In the genomic region with DNA sequence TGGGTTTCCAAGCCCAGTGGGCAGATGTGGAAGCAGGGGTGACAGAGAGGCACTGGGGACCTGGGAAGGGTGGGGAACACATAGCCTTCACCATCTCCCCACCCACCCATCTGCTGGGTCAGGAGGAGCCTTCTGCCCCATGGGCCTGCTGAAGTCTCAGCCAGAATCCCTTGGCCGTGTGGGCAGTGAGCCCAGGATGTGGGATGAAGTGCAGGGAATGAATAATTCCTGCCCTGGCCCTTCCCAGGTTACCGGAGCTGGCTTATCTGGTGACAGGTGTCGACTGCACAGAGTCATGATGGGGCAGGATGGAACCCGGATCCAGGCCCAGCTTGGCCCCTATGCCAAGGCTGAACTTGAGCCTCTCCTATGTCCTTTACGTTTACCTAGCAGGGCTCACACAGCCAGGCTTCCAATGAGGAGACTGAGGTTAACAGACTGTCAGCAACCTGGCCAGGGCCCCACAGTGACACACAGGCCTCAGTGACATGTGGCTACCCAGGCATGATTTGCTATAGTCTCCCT, we compare ENCODE assay signal across 25 cellular contexts. TPM values are rescaled to one million over a fixed set of nuclear protein-coding genes. Genes with fewer than 3 reads are reported as not detected.
A peak's percentile ranks its signal among the peaks of the same experiment; 100 is the strongest.
DNase-seq lines count a peak whose midpoint lies in the region; ATAC-seq and TF ChIP-seq lines count a peak whose summit lies in the region.
"Had no signal": no experiment of that assay in that cellular context is flagged by ENCODE, and none has a peak within 500 bp of the region (broad histone marks: within the 10 kb centered on the region; RNA-seq: fewer than 3 reads in every experiment).

No MANE protein-coding gene starts in this region.

- H3K9me3 ChIP-seq in HEK293 (ENCODE audit: control insufficient read depth, insufficient read depth, low read depth, low read length) (no peaks in the 10 kb centered on the region), PC-3 (ENCODE audit: low read length) (no peaks in the 10 kb centered on the region)
- H3K9me3 ChIP-seq: HAP-1, SJCRH30 had no signal

- H3K4me1 ChIP-seq in HEK293 (ENCODE audit: control insufficient read depth, insufficient read depth, low read length) = peaks cover 3% of the 10 kb centered on the region; the same call in 1 of the 2 replicates
- H3K4me1 ChIP-seq in PC-3 (ENCODE audit: insufficient read depth, low read length) = peaks cover 7% of the 10 kb centered on the region; the same call in 1 of the 2 replicates
- H3K4me1 ChIP-seq: HAP-1 had no signal

- no peaks in the 10 kb centered on the region for H4K20me1 ChIP-seq in PC-3 (ENCODE audit: low read length)

- no peaks in the 10 kb centered on the region for H3F3A ChIP-seq in PC-3 (ENCODE audit: low read length, unreplicated experiment)

- DNase-seq in NCI-H524 (lab: John Stamatoyannopoulos, UW) (peak; percentile 15 to 50), NCI-H524 treated with DMSO at 0.1 percent for 48 hours (lab: John Stamatoyannopoulos, UW) (no peak), PC-3 (peak; percentile 28), fibroblast of the aortic adventitia (ENCODE audit: low read depth) (peak; percentile 18), NCI-H146 (lab: John Stamatoyannopoulos, UW) (no peak)
- DNase-seq: 8988T; AML-193; DMS79 treated with DMSO at 0.1 percent for 48 hours; NCI-H1417 treated with DMSO at 0.1 percent for 48 hours; NCI-H187 treated with DMSO at 0.1 percent for 48 hours; NCI-H2107; NCI-H345; NCI-H526 treated with DMSO at 0.1 percent for 48 hours; NK-92 treated with Interleukin-12 subunit alpha and Interleukin-12 subunit beta, amount 100 ng/mL, for 24 hours; T-cell had no signal

- H3K36me3 ChIP-seq in HEK293 (ENCODE audit: control insufficient read depth in 2 of 2, insufficient read depth in 1 of 2, low read length in 2 of 2) (no peaks in the 10 kb centered on the region), PC-3 (ENCODE audit: low read depth, low read length) (no peaks in the 10 kb centered on the region)
- H3K36me3 ChIP-seq: HAP-1, SJCRH30 had no signal

- H3K27me3 ChIP-seq in PC-3 (ENCODE audit: low read length) = no peaks in the 10 kb centered on the region
- H3K27me3 ChIP-seq: SJCRH30 had no signal

- CTCF ChIA-PET in HEK293 (lab: Yijun Ruan, JAX) = interaction anchor here (0.6 to 4.6 kb wide), 3 partner anchors 33 to 107 kb away, joined by 4 to 31 read pairs (median 9); no protein-coding TSS in a partner anchor
- CTCF ChIA-PET in PC-3 (lab: Charles Lee) = no interaction called here

- H3K79me2 ChIP-seq in PC-3 (ENCODE audit: low read length) = no peaks in the 10 kb centered on the region

- POLR2A ChIA-PET in HEK293 (lab: Yijun Ruan, JAX) = interaction anchor here (0.7 kb wide), 1 partner anchor 98 kb away, joined by 6 read pairs; no protein-coding TSS in a partner anchor
- POLR2A ChIA-PET in PC-3 (lab: Charles Lee; ENCODE audit: unreplicated experiment) = no interaction called here

- H3K9me2 ChIP-seq in PC-3 (replicated peaks; ENCODE audit: low read length) = no peaks in the 10 kb centered on the region

- H3K9ac ChIP-seq in PC-3 (ENCODE audit: low read length) = no peak overlapping the region
- H3K9ac ChIP-seq: KMS-11 had no signal

- no TSS peak for BruUV-seq in PC-3 (replicated peaks; lab: Mats Ljungman, UMichigan)

- ATAC-seq in PC-3 (peak; percentile 61), GM21717 (IDR thresholded peaks at IDR 0.05; ENCODE audit: unreplicated experiment) (no peak), HG02571 (IDR thresholded peaks at IDR 0.05; ENCODE audit: unreplicated experiment) (no peak)
- ATAC-seq: GM12878, GM23338, T-cell had no signal

- TF ChIP-seq CTCF in HEK293 (tag by site-specific recombination; IDR thresholded peaks at IDR 0.05) (no peak), PC-3 (conservative IDR thresholded peaks at IDR 0.05; ENCODE audit: low read depth, low read length) (no peak), fibroblast of the aortic adventitia (IDR thresholded peaks at IDR 0.05; ENCODE audit: insufficient read depth, low read length) (no peak)

- no peak overlapping the region for H2AFZ ChIP-seq in PC-3 (ENCODE audit: low read length)
- H2AFZ ChIP-seq: GM23338 had no signal

- H3K4me3 ChIP-seq in HEK293 (ENCODE audit: low read depth, low read length) = no peak overlapping the region
- H3K4me3 ChIP-seq in PC-3 (ENCODE audit: low read length) = no peak overlapping the region
- no peak overlapping the region for H3K4me3 ChIP-seq in fibroblast of the aortic adventitia (ENCODE audit: low read depth, low read length)
- H3K4me3 ChIP-seq: GM12878, GM23338, HAP-1, SJCRH30 had no signal

- H3K27ac ChIP-seq in HEK293 (ENCODE audit: extremely low read depth, low read depth, low read length) = no peak overlapping the region
- H3K27ac ChIP-seq in PC-3 (ENCODE audit: low read length) = no peak overlapping the region
- H3K27ac ChIP-seq: KMS-11, SJCRH30 had no signal

- intact Hi-C loops in PC-3 (cut with micrococcal nuclease) = no loop called here

- no peak overlapping the region for H3K4me2 ChIP-seq in PC-3 (ENCODE audit: low read length)
- H3K4me2 ChIP-seq: GM23338, KMS-11 had no signal

TF ChIP-seq in HEK293, 187 proteins besides CTCF, POLR2A, EP300 and RAD21:
- TF ChIP-seq ZNF837 (tag by site-specific recombination; IDR thresholded peaks at IDR 0.05) (no peak), ZNF302 (tag by site-specific recombination; IDR thresholded peaks at IDR 0.05; ENCODE audit: low read depth) (no peak), ZNF544 (tag by site-specific recombination; IDR thresholded peaks at IDR 0.05) (no peak), ZNF404 (tag by site-specific recombination; IDR thresholded peaks at IDR 0.05) (no peak), SCRT2 (tag by site-specific recombination; IDR thresholded peaks at IDR 0.05) (no peak), ZFHX2 (tag by site-specific recombination; conservative IDR thresholded peaks at IDR 0.05) (peak; percentile 69), EGR2 (tag by site-specific recombination; IDR thresholded peaks at IDR 0.05; ENCODE audit: low read depth) (peak; percentile 58; the same call in 1 of the 2 replicates), KLF10 (tag by site-specific recombination; IDR thresholded peaks at IDR 0.05) (no peak)
- TF ChIP-seq, protein P1, sequence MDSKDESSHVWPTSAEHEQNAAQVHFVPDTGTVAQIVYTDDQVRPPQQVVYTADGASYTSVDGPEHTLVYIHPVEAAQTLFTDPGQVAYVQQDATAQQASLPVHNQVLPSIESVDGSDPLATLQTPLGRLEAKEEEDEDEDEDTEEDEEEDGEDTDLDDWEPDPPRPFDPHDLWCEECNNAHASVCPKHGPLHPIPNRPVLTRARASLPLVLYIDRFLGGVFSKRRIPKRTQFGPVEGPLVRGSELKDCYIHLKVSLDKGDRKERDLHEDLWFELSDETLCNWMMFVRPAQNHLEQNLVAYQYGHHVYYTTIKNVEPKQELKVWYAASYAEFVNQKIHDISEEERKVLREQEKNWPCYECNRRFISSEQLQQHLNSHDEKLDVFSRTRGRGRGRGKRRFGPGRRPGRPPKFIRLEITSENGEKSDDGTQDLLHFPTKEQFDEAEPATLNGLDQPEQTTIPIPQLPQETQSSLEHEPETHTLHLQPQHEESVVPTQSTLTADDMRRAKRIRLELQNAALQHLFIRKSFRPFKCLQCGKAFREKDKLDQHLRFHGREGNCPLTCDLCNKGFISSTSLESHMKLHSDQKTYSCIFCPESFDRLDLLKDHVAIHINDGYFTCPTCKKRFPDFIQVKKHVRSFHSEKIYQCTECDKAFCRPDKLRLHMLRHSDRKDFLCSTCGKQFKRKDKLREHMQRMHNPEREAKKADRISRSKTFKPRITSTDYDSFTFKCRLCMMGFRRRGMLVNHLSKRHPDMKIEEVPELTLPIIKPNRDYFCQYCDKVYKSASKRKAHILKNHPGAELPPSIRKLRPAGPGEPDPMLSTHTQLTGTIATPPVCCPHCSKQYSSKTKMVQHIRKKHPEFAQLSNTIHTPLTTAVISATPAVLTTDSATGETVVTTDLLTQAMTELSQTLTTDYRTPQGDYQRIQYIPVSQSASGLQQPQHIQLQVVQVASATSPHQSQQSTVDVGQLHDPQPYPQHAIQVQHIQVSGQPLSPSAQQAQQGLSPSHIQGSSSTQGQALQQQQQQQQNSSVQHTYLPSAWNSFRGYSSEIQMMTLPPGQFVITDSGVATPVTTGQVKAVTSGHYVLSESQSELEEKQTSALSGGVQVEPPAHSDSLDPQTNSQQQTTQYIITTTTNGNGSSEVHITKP (tag by site-specific recombination; IDR thresholded peaks at IDR 0.05) = 0 out of 2 replicates have a peak, but pooled peaks have one; percentile 0
- TF ChIP-seq, protein P2, sequence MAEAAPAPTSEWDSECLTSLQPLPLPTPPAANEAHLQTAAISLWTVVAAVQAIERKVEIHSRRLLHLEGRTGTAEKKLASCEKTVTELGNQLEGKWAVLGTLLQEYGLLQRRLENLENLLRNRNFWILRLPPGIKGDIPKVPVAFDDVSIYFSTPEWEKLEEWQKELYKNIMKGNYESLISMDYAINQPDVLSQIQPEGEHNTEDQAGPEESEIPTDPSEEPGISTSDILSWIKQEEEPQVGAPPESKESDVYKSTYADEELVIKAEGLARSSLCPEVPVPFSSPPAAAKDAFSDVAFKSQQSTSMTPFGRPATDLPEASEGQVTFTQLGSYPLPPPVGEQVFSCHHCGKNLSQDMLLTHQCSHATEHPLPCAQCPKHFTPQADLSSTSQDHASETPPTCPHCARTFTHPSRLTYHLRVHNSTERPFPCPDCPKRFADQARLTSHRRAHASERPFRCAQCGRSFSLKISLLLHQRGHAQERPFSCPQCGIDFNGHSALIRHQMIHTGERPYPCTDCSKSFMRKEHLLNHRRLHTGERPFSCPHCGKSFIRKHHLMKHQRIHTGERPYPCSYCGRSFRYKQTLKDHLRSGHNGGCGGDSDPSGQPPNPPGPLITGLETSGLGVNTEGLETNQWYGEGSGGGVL (tag by site-specific recombination; IDR thresholded peaks at IDR 0.05) = no peak

RNA-seq across cellular contexts. Expression of a gene that starts 17.5 kb away (rescaled TPM):
- total RNA-seq in PC-3 (2014; rRNA removed) = 3.3 and 8.9 TPM in 2 replicates
- total RNA-seq in fibroblast of the aortic adventitia (ENCODE audit: low replicate concordance) = 2.0 and 2.3 TPM in 2 replicates
- total RNA-seq: HT1080, MCF 10A had no signal

RNA-seq across cellular contexts. Expression of a gene that starts 30.5 kb away (rescaled TPM):
- total RNA-seq in PC-3 (2014; rRNA removed) (not detected in 2 replicates), fibroblast of the aortic adventitia (ENCODE audit: low replicate concordance) (not detected in 2 replicates)
- total RNA-seq: HT1080, MCF 10A had no signal

RNA-seq across cellular contexts. Expression of a gene that starts 53.9 kb away (rescaled TPM):
- total RNA-seq in PC-3 (2014; rRNA removed) (10.1 and 12.4 TPM in 2 replicates), fibroblast of the aortic adventitia (ENCODE audit: low replicate concordance) (8.3 and 17.7 TPM in 2 replicates)

Comparison
In these comparisons a context has a peak if more than half of its experiments do, and no peak if none do; other contexts are left out.
1. DNase-seq: peak in NCI-H524 (2 of 2), PC-3 (single experiment) and fibroblast of the aortic adventitia (single experiment); none in NCI-H524 treated with DMSO at 0.1 percent for 48 hours (single experiment) and NCI-H146 (single experiment).